ENCODE assay signal across 24 cellular contexts in genomic region chr12:124805876-124806668, GRCh38.
"Had no signal": no experiment of that assay in that cellular context is flagged by ENCODE, and none has a peak within 500 bp of the region (broad histone marks: within the 10 kb centered on the region; RNA-seq: fewer than 3 reads in every experiment).

No MANE protein-coding gene starts in this region.

- DNase-seq: activated CD4-positive, alpha-beta T cell treated with anti-CD3 and anti-CD28 coated beads, Interleukin-2, amount 10 ng/mL, durations not matched to agents 24 days and 14 days; activated CD4-positive, alpha-beta T cell treated with anti-CD3 and anti-CD28 coated beads, Interleukin-2, amount 50 U/mL, for 4 hours; activated CD8-positive, alpha-beta T cell treated with anti-CD3 and anti-CD28 coated beads for 36 hours; activated effector memory CD4-positive, alpha-beta T cell treated with Interleukin-2 at 50 U/mL for 16 hours; activated naive CD4-positive, alpha-beta T cell treated with anti-CD3 and anti-CD28 coated beads, Interleukin-2, amount 10 ng/mL, durations not matched to agents 7 days and 5 days; activated naive CD8-positive, alpha-beta T cell treated with anti-CD3 and anti-CD28 coated beads, Interleukin-2, amount 50 U/mL, for 24 hours; activated T-cell treated with anti-CD3 and anti-CD28 coated beads, Interleukin-2, amount 50 U/mL, for 24 hours; amniotic stem cell; Karpas-422; NCI-H1105 treated with DMSO at 0.1 percent for 48 hours; NCI-H1436; NCI-H1694; NCI-H1930; NCI-H2171; NCI-H510A; NCI-H526; NCI-H748 treated with DMSO at 0.1 percent for 48 hours; NK-92 treated with Interleukin-12 subunit alpha and Interleukin-12 subunit beta, amount 100 ng/mL, for 24 hours; PC-9; Right ventricle myocardium superior; T1000 had no signal

- H3K9me3 ChIP-seq: ascending aorta had no signal

- ATAC-seq: activated CD8-positive, alpha-beta T cell treated with anti-CD3 and anti-CD28 coated beads for 36 hours; activated naive CD8-positive, alpha-beta T cell treated with anti-CD3 and anti-CD28 coated beads, Interleukin-2, amount 50 U/mL, for 24 hours had no signal

- H3K4me2 ChIP-seq: PC-9 had no signal

- H3K27me3 ChIP-seq: ascending aorta, cardiac muscle cell had no signal

- H3K4me3 ChIP-seq: ascending aorta, cardiac muscle cell, PC-9, SK-N-MC had no signal

- H2AFZ ChIP-seq: PC-9 had no signal

- H3K27ac ChIP-seq: ascending aorta, PC-9, SK-N-MC had no signal

- H3K36me3 ChIP-seq: ascending aorta, cardiac muscle cell had no signal
